ENCODE assay signal across 8 cellular contexts in the genomic region with DNA sequence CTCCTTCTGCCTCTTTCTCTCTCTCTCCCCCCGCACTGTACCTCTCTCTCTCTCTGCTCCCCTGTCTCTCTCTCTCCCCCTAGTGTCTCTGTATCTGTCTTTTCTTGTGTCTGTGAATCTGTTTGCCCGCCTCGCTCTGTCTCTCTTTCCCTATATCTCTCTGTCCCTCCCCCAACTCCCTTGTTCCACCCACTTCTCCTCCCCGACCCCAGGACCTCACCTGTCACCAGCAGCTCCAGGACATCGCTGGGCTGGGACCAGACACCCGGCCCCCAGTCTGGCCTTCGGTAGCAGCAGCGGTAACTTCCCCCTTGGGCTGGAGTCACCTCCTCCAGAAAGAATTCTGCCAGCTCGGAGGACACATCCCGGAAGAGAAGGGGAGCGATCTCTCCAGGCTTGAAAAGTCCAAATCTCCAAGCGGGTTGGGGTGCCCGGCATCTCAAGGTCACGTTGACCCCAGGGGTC. TPM values are rescaled to one million over a fixed set of nuclear protein-coding genes. Genes with fewer than 3 reads are reported as not detected.
A peak's percentile ranks its signal among the peaks of the same experiment; 100 is the strongest.
DNase-seq lines count a peak whose midpoint lies in the region; ATAC-seq and TF ChIP-seq lines count a peak whose summit lies in the region.

No MANE protein-coding gene starts in this region.

- H3K4me3 Mint-ChIP-seq in neural progenitor cell: peak overlapping the region; percentile 25

- no peak overlapping the region for H3K27ac ChIP-seq in neural progenitor cell

- ATAC-seq in GM19351 (IDR thresholded peaks at IDR 0.05; ENCODE audit: unreplicated experiment): no peak

- H3K27me3 ChIP-seq in neural progenitor cell: peaks cover 42% of the 10 kb centered on the region
- peaks cover 7% of the 10 kb centered on the region for H3K27me3 ChIP-seq in MG63

- peaks cover 2% of the 10 kb centered on the region for H3K9me3 Mint-ChIP-seq in neural progenitor cell

- H3K9ac ChIP-seq in neural progenitor cell: no peak overlapping the region

- H3K4me1 ChIP-seq in neural progenitor cell: no peaks in the 10 kb centered on the region

- H3F3A ChIP-seq in neural progenitor cell (ENCODE audit: low read depth): peaks cover 3% of the 10 kb centered on the region

- DNase-seq in NCI-H146 (lab: John Stamatoyannopoulos, UW) (peak; percentile 18), NCI-H146 treated with DMSO at 0.1 percent for 48 hours (lab: John Stamatoyannopoulos, UW; ENCODE audit: unreplicated experiment) (no peak), SK-MEL-5 (ENCODE audit: low read depth, low spot score) (peak; percentile 36), epithelial cell of proximal tubule (ENCODE audit: low read depth) (no peak), neural progenitor cell (ENCODE audit: low spot score) (peak; percentile 23), inferior parietal cortex (ENCODE audit: extremely low spot score) (no peak), MG63 (no peak)

- TF ChIP-seq CTCF in epithelial cell of proximal tubule (conservative IDR thresholded peaks at IDR 0.05; ENCODE audit: low read depth, low read length): peak; percentile 38
- peak; percentile 20 for TF ChIP-seq CTCF in neural progenitor cell (IDR thresholded peaks at IDR 0.05)

- H3K4me3 ChIP-seq in epithelial cell of proximal tubule (ENCODE audit: low read depth, low read length) (peak overlapping the region; percentile 44), neural progenitor cell (peak overlapping the region; percentile 40), MG63 (no peak overlapping the region)

- H3K4me1 Mint-ChIP-seq in neural progenitor cell: peaks cover 6% of the 10 kb centered on the region

- H3K36me3 ChIP-seq in neural progenitor cell (no peaks in the 10 kb centered on the region), MG63 (no peaks in the 10 kb centered on the region)

- H3K36me3 Mint-ChIP-seq in neural progenitor cell: no peaks in the 10 kb centered on the region

- H3K27me3 Mint-ChIP-seq in neural progenitor cell (ENCODE audit: insufficient read depth, low read depth): peaks cover 15% of the 10 kb centered on the region

- no peak overlapping the region for H3K27ac Mint-ChIP-seq in neural progenitor cell

- H2AFZ ChIP-seq in neural progenitor cell (replicated peaks): peak overlapping the region; percentile 78

- peak overlapping the region; percentile 74 for H3K4me2 ChIP-seq in neural progenitor cell

- no peaks in the 10 kb centered on the region for H3K79me2 ChIP-seq in neural progenitor cell (ENCODE audit: low read depth)

- H3K9me3 ChIP-seq in neural progenitor cell (ENCODE audit: low read depth) (no peaks in the 10 kb centered on the region), MG63 (0 out of 2 replicates have a peak, but pooled peaks cover 3% of the 10 kb centered on the region)

- in situ Hi-C loops in SK-MEL-5 (cut with HindIII; ENCODE audit: low pct_unique_long_range_greater_than_20kb, low sequenced_read_pairs): no loop called here

- H4K20me1 ChIP-seq in neural progenitor cell (ENCODE audit: low read depth): no peaks in the 10 kb centered on the region

RNA-seq across cellular contexts. Expression of a gene that starts 3.9 kb away (rescaled TPM):
- not detected in 2 replicates for total RNA-seq in SK-MEL-5 (2014; rRNA removed; shearing (Covaris generic))
- polyA plus RNA-seq in SK-MEL-5 (2015; cell fraction: cytosol; rRNA removed): not detected in 2 replicates
- polyA plus RNA-seq in SK-MEL-5 (2015; cell fraction: nucleus; rRNA removed): not detected in 2 replicates
- total RNA-seq in epithelial cell of proximal tubule (0.22 TPM in 1 of 2 replicates, not detected in the other), neural progenitor cell (ENCODE audit: low replicate concordance) (2.4 TPM in 1 of 2 replicates, not detected in the other)
- not detected in 2 replicates for total RNA-seq in MG63 (2014; rRNA removed; shearing (Covaris generic); ENCODE audit: low replicate concordance)

RNA-seq across cellular contexts. Expression of a gene that starts 6.0 kb away (rescaled TPM):
- total RNA-seq in SK-MEL-5 (2014; rRNA removed; shearing (Covaris generic)): 43.1 and 48.5 TPM in 2 replicates
- 46.3 and 68.3 TPM in 2 replicates for polyA plus RNA-seq in SK-MEL-5 (2015; cell fraction: cytosol; rRNA removed)
- 28.8 and 63.5 TPM in 2 replicates for polyA plus RNA-seq in SK-MEL-5 (2015; cell fraction: nucleus; rRNA removed)
- total RNA-seq in epithelial cell of proximal tubule (35.9 and 39.6 TPM in 2 replicates), neural progenitor cell (ENCODE audit: low replicate concordance) (40.3 and 75.9 TPM in 2 replicates)
- 4.8 and 23.1 TPM in 2 replicates for total RNA-seq in MG63 (2014; rRNA removed; shearing (Covaris generic); ENCODE audit: low replicate concordance)

RNA-seq across cellular contexts. Expression of a gene that starts 15.5 kb away (rescaled TPM):
- total RNA-seq in SK-MEL-5 (2014; rRNA removed; shearing (Covaris generic)): not detected in 2 replicates
- not detected in 2 replicates for polyA plus RNA-seq in SK-MEL-5 (2015; cell fraction: cytosol; rRNA removed)
- not detected in 2 replicates for polyA plus RNA-seq in SK-MEL-5 (2015; cell fraction: nucleus; rRNA removed)
- total RNA-seq in epithelial cell of proximal tubule (not detected in 2 replicates), neural progenitor cell (ENCODE audit: low replicate concordance) (not detected in 2 replicates)
- total RNA-seq in MG63 (2014; rRNA removed; shearing (Covaris generic); ENCODE audit: low replicate concordance): not detected in 2 replicates

RNA-seq across cellular contexts. Expression of a gene that starts 18.8 kb away (rescaled TPM):
- 33.4 and 39.5 TPM in 2 replicates for total RNA-seq in SK-MEL-5 (2014; rRNA removed; shearing (Covaris generic))
- 30.4 and 30.8 TPM in 2 replicates for polyA plus RNA-seq in SK-MEL-5 (2015; cell fraction: cytosol; rRNA removed)
- 3.6 and 8.6 TPM in 2 replicates for polyA plus RNA-seq in SK-MEL-5 (2015; cell fraction: nucleus; rRNA removed)
- total RNA-seq in epithelial cell of proximal tubule: 22.1 and 39.6 TPM in 2 replicates
- total RNA-seq in neural progenitor cell (ENCODE audit: low replicate concordance): 9.4 and 18.0 TPM in 2 replicates
- 23.9 and 36.5 TPM in 2 replicates for total RNA-seq in MG63 (2014; rRNA removed; shearing (Covaris generic); ENCODE audit: low replicate concordance)

RNA-seq across cellular contexts. Expression of a gene that starts 18.9 kb away (rescaled TPM):
- total RNA-seq in SK-MEL-5 (2014; rRNA removed; shearing (Covaris generic)): 49.4 and 62.4 TPM in 2 replicates
- 50.1 and 56.4 TPM in 2 replicates for polyA plus RNA-seq in SK-MEL-5 (2015; cell fraction: cytosol; rRNA removed)
- 110 and 111 TPM in 2 replicates for polyA plus RNA-seq in SK-MEL-5 (2015; cell fraction: nucleus; rRNA removed)
- total RNA-seq in epithelial cell of proximal tubule (64.3 and 111 TPM in 2 replicates), neural progenitor cell (ENCODE audit: low replicate concordance) (62.0 and 64.4 TPM in 2 replicates)
- total RNA-seq in MG63 (2014; rRNA removed; shearing (Covaris generic); ENCODE audit: low replicate concordance): 88.3 and 112 TPM in 2 replicates

Comparison
In these comparisons a context has a peak if more than half of its experiments do, and no peak if none do; other contexts are left out.
1. DNase-seq: peak in NCI-H146 (single experiment), SK-MEL-5 (single experiment) and neural progenitor cell (single experiment); none in NCI-H146 treated with DMSO at 0.1 percent for 48 hours (single experiment), epithelial cell of proximal tubule (single experiment), inferior parietal cortex (single experiment) and MG63 (single experiment).